1 cellular context compared by ENCODE assay signal in genomic region chr14:37745657-37746056, GRCh38.
A peak's percentile ranks its signal among the peaks of the same experiment; 100 is the strongest.
TF ChIP-seq lines count a peak whose summit lies in the region.

No MANE protein-coding gene starts in this region.

TF ChIP-seq in HepG2, 621 proteins besides CTCF, POLR2A, EP300 and RAD21 (continued from another document):
- TF ChIP-seq PLSCR1 (CRISPR knock-in tag; IDR thresholded peaks at IDR 0.05; ENCODE audit: borderline replicate concordance) (no peak), ZBTB49 (CRISPR knock-in tag; IDR thresholded peaks at IDR 0.05; ENCODE audit: borderline replicate concordance) (no peak), JUND (CRISPR knock-in tag; IDR thresholded peaks at IDR 0.05) (no peak), NRL (CRISPR knock-in tag; IDR thresholded peaks at IDR 0.05; ENCODE audit: borderline replicate concordance) (no peak), PRDM15 (CRISPR knock-in tag; IDR thresholded peaks at IDR 0.05) (no peak), SMAD1 (CRISPR knock-in tag; IDR thresholded peaks at IDR 0.05; ENCODE audit: borderline replicate concordance, low read depth) (no peak), HNF4A (CRISPR knock-in tag; IDR thresholded peaks at IDR 0.05) (peak; percentile 93), ELF3 (CRISPR knock-in tag; IDR thresholded peaks at IDR 0.05) (0 out of 2 replicates have a peak, but pooled peaks have one; percentile 4), SRSF4 (IDR thresholded peaks at IDR 0.05; ENCODE audit: low read depth, low read length, poor library complexity, severe bottlenecking) (no peak), ZNF710 (CRISPR knock-in tag; IDR thresholded peaks at IDR 0.05; ENCODE audit: borderline replicate concordance) (no peak), ZNF598 (CRISPR knock-in tag; IDR thresholded peaks at IDR 0.05; ENCODE audit: borderline replicate concordance) (no peak), ZNF124 (CRISPR knock-in tag; IDR thresholded peaks at IDR 0.05) (no peak), BHLHE40 (IDR thresholded peaks at IDR 0.05; ENCODE audit: low read length) (no peak), ZNF720 (CRISPR knock-in tag; IDR thresholded peaks at IDR 0.05) (no peak), RNF2 (conservative IDR thresholded peaks at IDR 0.05; ENCODE audit: low read depth) (no peak), FOXC1 (CRISPR knock-in tag; IDR thresholded peaks at IDR 0.05; ENCODE audit: borderline replicate concordance) (no peak), BCL3 (CRISPR knock-in tag; IDR thresholded peaks at IDR 0.05) (no peak), HOMEZ (CRISPR knock-in tag; IDR thresholded peaks at IDR 0.05; ENCODE audit: low read depth) (peak; percentile 74; the same call in 1 of the 2 replicates)
